1 cellular context compared by ENCODE assay signal in genomic region chr7:44415510-44415909, GRCh38.
TF ChIP-seq lines count a peak whose summit lies in the region.

No MANE protein-coding gene starts in this region.

TF ChIP-seq in IMR-90, 13 proteins besides CTCF, POLR2A, EP300 and RAD21:
- no peak for TF ChIP-seq ELK1 (IDR thresholded peaks at IDR 0.05; ENCODE audit: borderline replicate concordance, low read depth, low read length)
- no peak for TF ChIP-seq RFX5 (IDR thresholded peaks at IDR 0.05; ENCODE audit: low read depth, low read length)
- TF ChIP-seq FOS (IDR thresholded peaks at IDR 0.05; ENCODE audit: low read depth, low read length), result no peak
- no peak for TF ChIP-seq MAFK (IDR thresholded peaks at IDR 0.05; ENCODE audit: low read depth, low read length)
TF ChIP-seq in IMR-90: peak in this region for 0.
